Comparison of ENCODE assay signal across 14 cellular contexts in genomic region chr2:35298493-35298892, GRCh38.
A peak's percentile ranks its signal among the peaks of the same experiment; 100 is the strongest.
DNase-seq lines count a peak whose midpoint lies in the region; TF ChIP-seq lines count a peak whose summit lies in the region.
"Had no signal": no experiment of that assay in that cellular context is flagged by ENCODE, and none has a peak within 500 bp of the region (broad histone marks: within the 10 kb centered on the region; RNA-seq: fewer than 3 reads in every experiment).

No MANE protein-coding gene starts in this region.

- H3K4me1 ChIP-seq in thyroid gland (peaks cover 0 to 12% of the 10 kb centered on the region in 2 donors), esophagus squamous epithelium (peaks cover 0 to 16% (median 0%) of the 10 kb centered on the region in 3 donors)

- intact Hi-C loops in thyroid gland (cut with DNase I) = no loop called here
- intact Hi-C loops in esophagus squamous epithelium (cut with DNase I) = no loop called here

- H3K36me3 ChIP-seq in thyroid gland = no peaks in the 10 kb centered on the region
- no peaks in the 10 kb centered on the region for H3K36me3 ChIP-seq in esophagus squamous epithelium

- H3K27ac ChIP-seq in thyroid gland (peak overlapping the region in 2 of 3 donors; percentile 30 to 41), esophagus squamous epithelium (no peak overlapping the region)

- peak; percentile 58 for DNase-seq in NCI-H226
- DNase-seq in astrocyte of the spinal cord (ENCODE audit: low read depth, low spot score) = peak; percentile 75
- peak; percentile 77 for DNase-seq in foreskin melanocyte
- DNase-seq in thyroid gland = peak; percentile 54 to 78
- DNase-seq in NCI-H2029 (lab: John Stamatoyannopoulos, UW) = no peak
- DNase-seq in activated CD4-positive, alpha-beta T cell treated with anti-CD3 and anti-CD28 coated beads, Interleukin-2, amount 50 U/mL, for 48 hours = no peak
- no peak for DNase-seq in esophagus squamous epithelium (lab: John Stamatoyannopoulos, UW)
- DNase-seq: activated CD4-positive, alpha-beta memory T cell treated with anti-CD3 and anti-CD28 coated beads for 36 hours; activated effector memory CD4-positive, alpha-beta T cell treated with Interleukin-2 at 50 U/mL for 16 hours; CD4-positive, alpha-beta T cell; natural killer cell; NCI-H2171 treated with DMSO at 0.1 percent for 48 hours; OCI-M1; T-helper 2 cell had no signal

- in situ Hi-C loops in astrocyte of the spinal cord (cut with HindIII; ENCODE audit: low sequenced_read_pairs) = no loop called here

- H3K27me3 ChIP-seq in thyroid gland (no peaks in the 10 kb centered on the region), esophagus squamous epithelium (no peaks in the 10 kb centered on the region)

- H3K9me3 ChIP-seq in thyroid gland = no peaks in the 10 kb centered on the region
- H3K9me3 ChIP-seq in esophagus squamous epithelium = no peaks in the 10 kb centered on the region

- TF ChIP-seq CTCF in astrocyte of the spinal cord (IDR thresholded peaks at IDR 0.05; ENCODE audit: low read depth, low read length) = no peak
- no peak for TF ChIP-seq CTCF in thyroid gland (IDR thresholded peaks at IDR 0.05)
- no peak for TF ChIP-seq CTCF in esophagus squamous epithelium (IDR thresholded peaks at IDR 0.05)

- H3K4me3 ChIP-seq in astrocyte of the spinal cord (ENCODE audit: low read depth, low read length) (no peak overlapping the region), thyroid gland (replicated peaks in 1 of 3) (no peak overlapping the region), esophagus squamous epithelium (no peak overlapping the region)

- 8 to 11% methylated on average over 4 of the region's 4 CpGs for WGBS in thyroid gland, 2 donors
- 19 to 24% methylated on average over 4 of the region's 4 CpGs for WGBS in esophagus squamous epithelium, 2 donors

- TF ChIP-seq POLR2A in thyroid gland (IDR thresholded peaks at IDR 0.05) (no peak), esophagus squamous epithelium (IDR thresholded peaks at IDR 0.05) (no peak)

Comparison
In these comparisons a context has a peak if more than half of its experiments do, and no peak if none do; other contexts are left out.
1. DNase-seq: peak in NCI-H226 (single experiment), astrocyte of the spinal cord (single experiment), foreskin melanocyte (single experiment) and thyroid gland (2 of 2); none in NCI-H2029 (single experiment), activated CD4-positive, alpha-beta T cell treated with anti-CD3 and anti-CD28 coated beads, Interleukin-2, amount 50 U/mL, for 48 hours (0 of 2) and esophagus squamous epithelium (single experiment).
2. H3K27ac ChIP-seq: peak in thyroid gland (2 of 3); none in esophagus squamous epithelium (0 of 4).